In the genomic region with DNA sequence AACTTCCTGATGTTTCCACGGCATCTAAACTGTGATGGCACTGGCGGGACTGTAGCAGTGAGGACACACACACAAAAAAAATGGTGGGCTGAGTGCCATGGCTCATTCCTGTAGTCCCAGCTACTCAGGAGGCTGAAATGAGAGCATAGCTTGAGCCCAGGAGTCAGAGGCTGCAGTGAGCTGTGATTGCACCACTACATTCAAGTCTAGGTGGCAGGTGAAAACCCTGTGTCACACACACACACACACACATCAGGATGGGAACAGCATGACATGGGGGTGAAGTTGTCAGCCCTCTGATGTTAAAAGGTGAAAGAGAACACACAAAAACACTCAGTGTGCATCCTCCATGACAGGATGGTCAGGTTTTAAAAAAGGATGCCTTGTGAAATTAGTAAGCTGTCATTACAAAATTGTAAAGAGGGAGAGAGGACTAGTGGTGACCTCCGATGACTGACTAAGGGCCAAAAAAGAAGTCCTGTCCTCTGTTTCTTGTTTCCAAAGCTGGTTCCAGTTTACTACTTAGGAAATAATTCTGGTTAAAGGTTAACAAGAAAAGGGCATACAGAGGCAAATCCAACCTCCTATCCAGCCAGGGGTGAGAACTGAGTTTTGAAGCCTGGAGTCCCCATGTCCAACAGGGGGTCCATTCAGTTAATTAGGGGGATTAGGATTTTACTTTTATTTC, we compare ENCODE assay signal across 27 cellular contexts.
"Had no signal": no experiment of that assay in that cellular context is flagged by ENCODE, and none has a peak within 500 bp of the region (broad histone marks: within the 10 kb centered on the region; RNA-seq: fewer than 3 reads in every experiment).

No MANE protein-coding gene starts in this region.

- H3K4me1 ChIP-seq: stomach, suprapubic skin, testis, thyroid gland, tibial artery, tibial nerve, transverse colon, upper lobe of left lung, upper lobe of right lung, uterus, vagina had no signal

- H3K27ac ChIP-seq: stomach, suprapubic skin, testis, thoracic aorta, thyroid gland, tibial artery, tibial nerve, transverse colon, upper lobe of left lung, upper lobe of right lung, uterus, vagina had no signal

- ATAC-seq: stimulated activated effector memory CD8-positive, alpha-beta T cell treated with anti-CD3 and anti-CD28 coated beads, Interleukin-12 subunit alpha, Interleukin-12 subunit beta, amount 100 ng/mL, for 72 hours; stimulated activated memory B cell treated with anti-CD40 and anti-IgM and Interleukin-4, amounts not matched to agents 10 μg/mL and 1 μg/mL and 100 μg/mL, for 72 hours; stimulated activated naive B cell treated with anti-CD40 and anti-IgM and Interleukin-4, amounts not matched to agents 10 μg/mL and 1 μg/mL and 100 μg/mL, for 72 hours; stimulated activated naive CD8-positive, alpha-beta T cell treated with anti-CD3 and anti-CD28 coated beads, Interleukin-15, amount 100 ng/mL, for 72 hours; stimulated activated naive CD8-positive, alpha-beta T cell treated with anti-CD3 and anti-CD28 coated beads, Interleukin-15, Interleukin-2, amounts not matched to agents 100 U/mL and 50 U/mL, for 24 hours; upper lobe of right lung had no signal

- H3K27me3 ChIP-seq: stomach, suprapubic skin, testis, thyroid gland, tibial artery, tibial nerve, transverse colon, upper lobe of left lung, upper lobe of right lung, uterus, vagina had no signal

- FAIRE-seq: urothelium cell line had no signal

- H3K36me3 ChIP-seq: stomach, suprapubic skin, thoracic aorta, thyroid gland, tibial artery, tibial nerve, transverse colon, upper lobe of left lung, upper lobe of right lung, uterus, vagina had no signal

- DNase-seq: stimulated activated CD4-positive, alpha-beta T cell treated with anti-CD3 and anti-CD28 coated beads, Interleukin-2, amount 100 ng/mL, for 48 hours; stimulated activated CD4-positive, alpha-beta T cell treated with anti-CD3 and anti-CD28 coated beads, Interleukin-4, amount 100 ng/mL, for 1 hour; stimulated activated CD4-positive, alpha-beta T cell treated with anti-CD3 and anti-CD28 coated beads, Interleukin-4, amount 100 ng/mL, for 24 hours; stimulated activated CD4-positive, alpha-beta T cell treated with anti-CD3 and anti-CD28 coated beads, Interleukin-4, amount 100 ng/mL, for 4 hours; stimulated activated CD8-positive, alpha-beta memory T cell treated with anti-CD3 and anti-CD28 coated beads, Interleukin-4, amount 100 ng/mL, for 48 hours; stimulated activated naive B cell treated with anti-CD40 and anti-IgM and Interleukin-4, amounts not matched to agents 10 μg/mL and 1 μg/mL and 100 μg/mL, for 72 hours; stimulated activated naive CD4-positive, alpha-beta T cell; stimulated activated naive CD4-positive, alpha-beta T cell treated with Interleukin-2 at 50 U/mL for 16 hours; stimulated activated naive CD8-positive, alpha-beta T cell treated with anti-CD3 and anti-CD28 coated beads, Interleukin-15, amount 100 ng/mL, for 72 hours; stimulated activated naive CD8-positive, alpha-beta T cell treated with anti-CD3 and anti-CD28 coated beads, Interleukin-15, Interleukin-2, amounts not matched to agents 100 U/mL and 50 U/mL, for 24 hours; stomach; substantia nigra; testis; thyroid gland; tibial artery; transverse colon; trophoblast cell; upper lobe of left lung; upper lobe of right lung; uterus had no signal

- H3K4me3 ChIP-seq: stomach, suprapubic skin, testis, thoracic aorta, thyroid gland, tibial artery, tibial nerve, transverse colon, upper lobe of left lung, upper lobe of right lung, uterus, vagina had no signal

- H3K9me3 ChIP-seq: stomach, suprapubic skin, testis, thoracic aorta, thyroid gland, tibial artery, tibial nerve, transverse colon, upper lobe of left lung, upper lobe of right lung, uterus, vagina had no signal
